1 cellular context compared by ENCODE assay signal in genomic region chr12:122862110-122862634, GRCh38.
TF ChIP-seq lines count a peak whose summit lies in the region.

No MANE protein-coding gene starts in this region.

TF ChIP-seq in SK-N-SH treated with all-trans-retinoic acid at 6 μM for 48 hours, 23 proteins besides CTCF, POLR2A, EP300 and RAD21 (continued from another document):
- TF ChIP-seq TSHZ2 (CRISPR knock-in tag; IDR thresholded peaks at IDR 0.05) (no peak), ZFP3 (CRISPR knock-in tag; IDR thresholded peaks at IDR 0.05) (no peak), ARNTL (CRISPR knock-in tag; IDR thresholded peaks at IDR 0.05; ENCODE audit: borderline replicate concordance, low read depth) (no peak), TCF4 (CRISPR knock-in tag; IDR thresholded peaks at IDR 0.05; ENCODE audit: borderline replicate concordance) (no peak), CREB5 (CRISPR knock-in tag; IDR thresholded peaks at IDR 0.05; ENCODE audit: low read depth) (no peak), RARB (CRISPR knock-in tag; IDR thresholded peaks at IDR 0.05) (no peak), ZNF8 (CRISPR knock-in tag; IDR thresholded peaks at IDR 0.05) (no peak), BACH2 (CRISPR knock-in tag; IDR thresholded peaks at IDR 0.05; ENCODE audit: borderline replicate concordance) (no peak), OSR1 (CRISPR knock-in tag; IDR thresholded peaks at IDR 0.05) (no peak), ESRRG (CRISPR knock-in tag; IDR thresholded peaks at IDR 0.05) (no peak), POU6F1 (CRISPR knock-in tag; IDR thresholded peaks at IDR 0.05; ENCODE audit: borderline replicate concordance, low read depth) (no peak), ZNF70 (CRISPR knock-in tag; IDR thresholded peaks at IDR 0.05) (no peak), GLIS3 (CRISPR knock-in tag; IDR thresholded peaks at IDR 0.05) (no peak), CSRNP3 (CRISPR knock-in tag; IDR thresholded peaks at IDR 0.05) (no peak), ZC3H10 (CRISPR knock-in tag; IDR thresholded peaks at IDR 0.05) (no peak), ISL1 (CRISPR knock-in tag; IDR thresholded peaks at IDR 0.05) (no peak)
TF ChIP-seq in SK-N-SH treated with all-trans-retinoic acid at 6 μM for 48 hours: peak in this region for 0.
